21 cellular contexts compared by ENCODE assay signal in genomic region chr4:145825255-145825654, GRCh38.
DNase-seq lines count a peak whose midpoint lies in the region; ATAC-seq, FAIRE-seq and TF ChIP-seq lines count a peak whose summit lies in the region.
"Had no signal": no experiment of that assay in that cellular context is flagged by ENCODE, and none has a peak within 500 bp of the region (broad histone marks: within the 10 kb centered on the region; RNA-seq: fewer than 3 reads in every experiment).

No MANE protein-coding gene starts in this region.

- H3K56ac ChIP-seq in H1 (replicated peaks; ENCODE audit: insufficient read length, low read depth, low read length), result no peak overlapping the region

- no peaks in the 10 kb centered on the region; the same call in 1 of the 2 replicates for H3K9me2 ChIP-seq in GM23338 (ENCODE audit: insufficient read depth)

- no peaks in the 10 kb centered on the region for H3K9me3 ChIP-seq in T-helper 17 cell (ENCODE audit: control insufficient read depth, low read length, poor library complexity, severe bottlenecking)
- H3K9me3 ChIP-seq in H1 (ENCODE audit: insufficient read depth in 2 of 2, low read depth in 1 of 2, low read length in 1 of 2), result no peaks in the 10 kb centered on the region
- no peaks in the 10 kb centered on the region for H3K9me3 ChIP-seq in trophoblast cell (ENCODE audit: insufficient read depth, low read depth, low read length)
- H3K9me3 ChIP-seq: Caco-2, SJCRH30 had no signal

- TF ChIP-seq POLR2A in H1 (IDR thresholded peaks at IDR 0.05; ENCODE audit: control extremely low read depth in 1 of 2, low read depth in 2 of 2, low read length in 2 of 2), result no peak

- no peaks in the 10 kb centered on the region for H3K27me3 ChIP-seq in GM23338 (ENCODE audit: insufficient read depth)
- H3K27me3 ChIP-seq in H1 (replicated peaks in 1 of 4; ENCODE audit: control insufficient read depth in 3 of 4, extremely low read depth in 1 of 4, insufficient read depth in 3 of 4, low read length in 3 of 4), result no peaks in the 10 kb centered on the region
- H3K27me3 ChIP-seq in trophoblast cell (ENCODE audit: insufficient read depth, low read length), result no peaks in the 10 kb centered on the region
- H3K27me3 ChIP-seq: SJCRH30 had no signal

- H3K23ac ChIP-seq in H1 (ENCODE audit: insufficient read length), result no peak overlapping the region
- H3K23ac ChIP-seq in trophoblast cell (ENCODE audit: low read length), result no peak overlapping the region

- H3K36me3 Mint-ChIP-seq in GM23338 (ENCODE audit: low read depth), result peaks cover 50% of the 10 kb centered on the region
- H3K36me3 Mint-ChIP-seq in T-helper 17 cell (ENCODE audit: low read depth), result peaks cover 7% of the 10 kb centered on the region

- H3K79me1 ChIP-seq in H1 (ENCODE audit: low read depth, low read length) (no peaks in the 10 kb centered on the region), trophoblast cell (ENCODE audit: low read length) (peaks cover 2% of the 10 kb centered on the region)

- H3K9ac ChIP-seq in H1 (replicated peaks in 1 of 4; ENCODE audit: extremely low read depth in 1 of 4, low read depth in 3 of 4, low read length in 3 of 4) (no peak overlapping the region), trophoblast cell (ENCODE audit: low read length) (no peak overlapping the region)
- H3K9ac ChIP-seq: KMS-11 had no signal

- no peaks in the 10 kb centered on the region for H4K20me1 ChIP-seq in GM23338 (replicated peaks; ENCODE audit: insufficient read depth)
- no peaks in the 10 kb centered on the region for H4K20me1 ChIP-seq in H1 (replicated peaks in 1 of 2; ENCODE audit: control insufficient read depth in 1 of 2, insufficient read depth in 2 of 2, low read length in 2 of 2)

- H2BK12ac ChIP-seq in H1 (ENCODE audit: low read depth, low read length) (peak overlapping the region; percentile 72; the same call in 1 of the 2 replicates), trophoblast cell (ENCODE audit: low read length) (no peak overlapping the region)

- H2BK120ac ChIP-seq in H1 (replicated peaks; ENCODE audit: low read depth, low read length) (no peak overlapping the region), trophoblast cell (ENCODE audit: insufficient read depth, low read length, poor library complexity) (peak overlapping the region; percentile 6)

- peak overlapping the region; percentile 45; the same call in 1 of the 2 replicates for H2BK5ac ChIP-seq in H1 (ENCODE audit: low read depth, low read length)
- H2BK5ac ChIP-seq in trophoblast cell (ENCODE audit: low read depth, low read length, poor library complexity), result no peak overlapping the region

- CTCF ChIA-PET in H1 (lab: Charles Lee; ENCODE audit: partially characterized antibody), result interaction anchor here (0.6 to 1.4 kb wide), 6 partner anchors 14 to 1221 kb away, joined by 3 to 5 read pairs (median 4); no protein-coding TSS in a partner anchor

- WGBS in H1 (ENCODE audit: extremely low coverage in 1 of 2, insufficient coverage in 1 of 2, insufficient read length in 1 of 2, insufficient replicate concordance in 2 of 2, low coverage in 1 of 2, low lambda C conversion rate in 2 of 2, missing lambda C conversion rate in 1 of 2), 2 experiments, result 88% methylated on average over 7 of the region's 7 CpGs; no CpG with 5 or more reads in 1 of the 2 experiments
- no CpG with 5 or more reads among the region's 7 CpGs for WGBS in trophoblast cell (ENCODE audit: extremely low coverage, insufficient coverage, insufficient read length)

- H3K18ac ChIP-seq in H1 (ENCODE audit: extremely low read depth, low read length) (no peak overlapping the region), trophoblast cell (ENCODE audit: low read length) (no peak overlapping the region)

- peak overlapping the region; percentile 26 for H4K12ac ChIP-seq in trophoblast cell (ENCODE audit: low read depth, low read length)

- H3K9me3 Mint-ChIP-seq in GM23338, result no peaks in the 10 kb centered on the region
- H3K9me3 Mint-ChIP-seq: CD4-positive, alpha-beta T cell had no signal

- peak; percentile 38; the same call in 2 of the 3 replicates for ATAC-seq in GM23338
- no peak for ATAC-seq in T-helper 17 cell

- H3K4me3 ChIP-seq in GM23338 (no peak overlapping the region), H1 (ENCODE audit: extremely low read depth in 1 of 4, insufficient read depth in 2 of 4, low read depth in 3 of 4, low read length in 4 of 4) (no peak overlapping the region), trophoblast cell (ENCODE audit: low read depth, low read length) (no peak overlapping the region)
- H3K4me3 ChIP-seq: SJCRH30 had no signal

- POLR2A ChIA-PET in H1 (lab: Charles Lee; ENCODE audit: partially characterized antibody), result no interaction called here

- H3K4ac ChIP-seq in H1 (replicated peaks; ENCODE audit: insufficient read length, low read depth, low read length) (no peak overlapping the region), trophoblast cell (ENCODE audit: low read depth, low read length) (no peak overlapping the region)

- no peak for TF ChIP-seq RAD21 in H1 (IDR thresholded peaks at IDR 0.05 in 1 of 2, conservative IDR thresholded peaks at IDR 0.05 in 1 of 2; ENCODE audit: low read depth in 2 of 2, low read length in 2 of 2)

- H3K4me3 Mint-ChIP-seq in GM23338 (no peak overlapping the region), T-helper 17 cell (no peak overlapping the region)
- H3K4me3 Mint-ChIP-seq: CD4-positive, alpha-beta T cell had no signal

- H3F3A ChIP-seq in GM23338 (replicated peaks; ENCODE audit: low read depth), result no peaks in the 10 kb centered on the region; the same call in 1 of the 2 replicates

- no peak for TF ChIP-seq CTCF in GM23338 (conservative IDR thresholded peaks at IDR 0.05; ENCODE audit: low read depth in 2 of 2)
- TF ChIP-seq CTCF in H1 (IDR thresholded peaks at IDR 0.05; ENCODE audit: control extremely low read depth in 1 of 3, insufficient read depth in 1 of 3, low read depth in 1 of 3, low read length in 3 of 3), result no peak

- no peak overlapping the region for H2AK5ac ChIP-seq in H1 (ENCODE audit: low read depth, low read length)
- no peak overlapping the region for H2AK5ac ChIP-seq in trophoblast cell (ENCODE audit: low read length)

- H2AFZ ChIP-seq in GM23338, result no peak overlapping the region
- no peak overlapping the region for H2AFZ ChIP-seq in H1 (ENCODE audit: low read length)
- peak overlapping the region; percentile 35 for H2AFZ ChIP-seq in trophoblast cell (ENCODE audit: insufficient read depth, low read length, poor library complexity)

- H4K91ac ChIP-seq in H1 (replicated peaks; ENCODE audit: insufficient read length, low read length) (peak overlapping the region; percentile 58), trophoblast cell (ENCODE audit: low read depth, low read length) (peak overlapping the region; percentile 5)

- H3K27ac ChIP-seq in GM23338 (ENCODE audit: low read depth) (no peak overlapping the region), H1 (ENCODE audit: low read depth, low read length) (no peak overlapping the region), trophoblast cell (ENCODE audit: low read depth, low read length) (no peak overlapping the region)
- H3K27ac ChIP-seq: KMS-11, SJCRH30 had no signal

- 0 out of 2 replicates have a peak overlapping the region, but pooled peaks have one; percentile 45 for H4K8ac ChIP-seq in H1 (ENCODE audit: extremely low read depth, insufficient read depth, low read length)
- peak overlapping the region; percentile 59 for H4K8ac ChIP-seq in trophoblast cell (ENCODE audit: low read depth, low read length)

- H2BK15ac ChIP-seq in H1 (ENCODE audit: low read length), result no peak overlapping the region

- TF ChIP-seq EP300 in H1 (IDR thresholded peaks at IDR 0.05; ENCODE audit: borderline replicate concordance in 1 of 2, low read depth in 2 of 2, low read length in 2 of 2), result no peak

- no peaks in the 10 kb centered on the region for H3K23me2 ChIP-seq in H1 (ENCODE audit: low read depth, low read length)

- H3K4me1 ChIP-seq in GM23338 (ENCODE audit: insufficient read depth) (peaks cover 46% of the 10 kb centered on the region), H1 (replicated peaks in 1 of 4; ENCODE audit: control insufficient read depth in 3 of 4, insufficient read depth in 4 of 4, low read length in 3 of 4) (peaks cover 0 to 15% (median 10%) of the 10 kb centered on the region in 4 experiments; a peak in 5 of 7 replicates), trophoblast cell (ENCODE audit: control insufficient read depth in 1 of 2, insufficient read depth in 2 of 2, low read length in 2 of 2) (peaks cover 0 to 2% of the 10 kb centered on the region in 2 experiments)
- H3K4me1 ChIP-seq: Caco-2, SJCRH30 had no signal

- H4K5ac ChIP-seq in H1 (ENCODE audit: insufficient read length, low read depth, low read length), result no peak overlapping the region

- H3K4me1 Mint-ChIP-seq in GM23338, result peaks cover 70% of the 10 kb centered on the region
- peaks cover 18% of the 10 kb centered on the region for H3K4me1 Mint-ChIP-seq in T-helper 17 cell

- H3K36me3 ChIP-seq in GM23338 (ENCODE audit: insufficient read depth), result no peaks in the 10 kb centered on the region
- peaks cover 0 to 5% (median 0%) of the 10 kb centered on the region in 4 experiments; a peak in 1 of 8 replicates for H3K36me3 ChIP-seq in H1 (ENCODE audit: control insufficient read depth in 2 of 4, insufficient read depth in 4 of 4, low read length in 3 of 4)
- H3K36me3 ChIP-seq in trophoblast cell (ENCODE audit: control insufficient read depth in 1 of 2, insufficient read depth in 2 of 2, low read length in 2 of 2), result peaks cover 10 to 13% of the 10 kb centered on the region in 2 experiments
- H3K36me3 ChIP-seq: SJCRH30 had no signal

- DNase-seq in GM23338 (ENCODE audit: low spot score) (no peak), T-helper 17 cell (no peak), H1 (ENCODE audit: low read depth in 1 of 2, low spot score in 2 of 2) (no peak), trophoblast cell (no peak), NCI-H446 (lab: John Stamatoyannopoulos, UW) (no peak), HUDEP-2 (lab: John Stamatoyannopoulos, UW; ENCODE audit: unreplicated experiment in 76 of 76) (no peak), COLO668 (lab: John Stamatoyannopoulos, UW; ENCODE audit: unreplicated experiment) (no peak)
- DNase-seq in stimulated activated CD4-positive, alpha-beta T cell treated with anti-CD3 and anti-CD28 coated beads, Interleukin-2, amount 100 ng/mL, for 24 hours, result no peak
- DNase-seq: Caco-2; CD4-positive, alpha-beta T cell; DND-41; NCI-H1105; NCI-H146; NCI-H2029 treated with DMSO at 0.1 percent for 48 hours; NCI-H345; NCI-H524 treated with DMSO at 0.1 percent for 48 hours; OCI-M1; SJCRH30 had no signal

- peak overlapping the region; percentile 36; the same call in 1 of the 2 replicates for H2BK20ac ChIP-seq in H1 (ENCODE audit: low read length)

- no peak overlapping the region for H3K4me2 ChIP-seq in GM23338
- no peak overlapping the region for H3K4me2 ChIP-seq in H1 (ENCODE audit: insufficient read depth in 1 of 2, low read depth in 2 of 2, low read length in 2 of 2)
- no peak overlapping the region for H3K4me2 ChIP-seq in trophoblast cell (ENCODE audit: low read length)
- H3K4me2 ChIP-seq: KMS-11 had no signal

- peak overlapping the region; percentile 20; the same call in 1 of the 2 replicates for H3K27ac Mint-ChIP-seq in GM23338
- peak overlapping the region; percentile 35 for H3K27ac Mint-ChIP-seq in T-helper 17 cell
- H3K27ac Mint-ChIP-seq: CD4-positive, alpha-beta T cell had no signal

- H3K79me2 ChIP-seq in GM23338 (replicated peaks; ENCODE audit: insufficient read depth) (0 out of 2 replicates have a peak, but pooled peaks cover 5% of the 10 kb centered on the region), H1 (ENCODE audit: control insufficient read depth in 1 of 2, insufficient read depth in 2 of 2, low read length in 2 of 2) (no peaks in the 10 kb centered on the region), trophoblast cell (ENCODE audit: control insufficient read depth, insufficient read depth, low read length, poor library complexity) (no peaks in the 10 kb centered on the region)

- FAIRE-seq in H1 (lab: Jason Lieb, UNC), result no peak
- FAIRE-seq: G401.6, RCC 7860 had no signal

- no peak overlapping the region for H3K14ac ChIP-seq in H1 (ENCODE audit: insufficient read length)
- no peak overlapping the region for H3K14ac ChIP-seq in trophoblast cell (ENCODE audit: low read length)

- peaks cover 10% of the 10 kb centered on the region for H3K27me3 Mint-ChIP-seq in GM23338 (ENCODE audit: insufficient read depth, low read depth, poor library complexity)
- no peaks in the 10 kb centered on the region for H3K27me3 Mint-ChIP-seq in T-helper 17 cell
- H3K27me3 Mint-ChIP-seq: CD4-positive, alpha-beta T cell had no signal
